In genomic region chr6:11093591-11094410, GRCh38 we compare ENCODE assay signal across 8 cellular contexts. TPM values are rescaled to one million over a fixed set of nuclear protein-coding genes. Genes with fewer than 3 reads are reported as not detected.
DNase-seq lines count a peak whose midpoint lies in the region; ATAC-seq and TF ChIP-seq lines count a peak whose summit lies in the region.

TSS of gene SMIM13 (plus strand) at chr6:11093834. CDS start at chr6:11094314, 480 bp downstream.

- H3K36me3 Mint-ChIP-seq in nephron progenitor cell (ENCODE audit: low read depth): peaks cover 21% of the 10 kb centered on the region

- peaks cover 3% of the 10 kb centered on the region for H3K27me3 Mint-ChIP-seq in nephron progenitor cell (ENCODE audit: low read depth, poor library complexity)
- H3K27me3 Mint-ChIP-seq in stimulated activated naive CD8-positive, alpha-beta T cell treated with anti-CD3 and anti-CD28 coated beads, Interleukin-15, amount 100 ng/mL, for 72 hours: no peaks in the 10 kb centered on the region

- H3K9me3 Mint-ChIP-seq in nephron progenitor cell: no peaks in the 10 kb centered on the region
- no peaks in the 10 kb centered on the region for H3K9me3 Mint-ChIP-seq in stimulated activated naive CD8-positive, alpha-beta T cell treated with anti-CD3 and anti-CD28 coated beads, Interleukin-15, amount 100 ng/mL, for 72 hours

- peak within 1 kb of the TSS; percentile 80 for H3K27ac Mint-ChIP-seq in nephron progenitor cell
- peak within 1 kb of the TSS; percentile 99 for H3K27ac Mint-ChIP-seq in stimulated activated naive CD8-positive, alpha-beta T cell treated with anti-CD3 and anti-CD28 coated beads, Interleukin-15, amount 100 ng/mL, for 72 hours

- TF ChIP-seq CTCF in fibroblast of the aortic adventitia (IDR thresholded peaks at IDR 0.05; ENCODE audit: insufficient read depth, low read length) (peak; percentile 52), nephron progenitor cell (IDR thresholded peaks at IDR 0.05) (peak; percentile 42)

- in situ Hi-C loops in HAP-1 (cut with MboI; ENCODE audit: low sequenced_read_pairs): no loop called here

- peaks cover 9% of the 10 kb centered on the region for H3K4me1 ChIP-seq in HAP-1

- peak within 1 kb of the TSS; percentile 95 for H3K4me3 ChIP-seq in HAP-1
- H3K4me3 ChIP-seq in MG63: peak within 1 kb of the TSS; percentile 95
- peak within 1 kb of the TSS; percentile 98 for H3K4me3 ChIP-seq in fibroblast of the aortic adventitia (ENCODE audit: low read depth, low read length)

- H3K27me3 ChIP-seq in HAP-1 (ENCODE audit: low read depth): no peaks in the 10 kb centered on the region
- no peaks in the 10 kb centered on the region for H3K27me3 ChIP-seq in MG63

- H3K4me1 Mint-ChIP-seq in nephron progenitor cell: peaks cover 28% of the 10 kb centered on the region
- peaks cover 28% of the 10 kb centered on the region for H3K4me1 Mint-ChIP-seq in stimulated activated naive CD8-positive, alpha-beta T cell treated with anti-CD3 and anti-CD28 coated beads, Interleukin-15, amount 100 ng/mL, for 72 hours

- H3K36me3 ChIP-seq in HAP-1 (replicated peaks): no peaks in the 10 kb centered on the region
- H3K36me3 ChIP-seq in MG63: peaks cover 17% of the 10 kb centered on the region

- no peaks in the 10 kb centered on the region for H3K9me3 ChIP-seq in HAP-1
- no peaks in the 10 kb centered on the region for H3K9me3 ChIP-seq in MG63

- H3K4me3 Mint-ChIP-seq in nephron progenitor cell: peak within 1 kb of the TSS; percentile 93
- peak within 1 kb of the TSS; percentile 94 to 99 for H3K4me3 Mint-ChIP-seq in stimulated activated naive CD8-positive, alpha-beta T cell treated with anti-CD3 and anti-CD28 coated beads, Interleukin-15, amount 100 ng/mL, for 72 hours

- peak; percentile 96 for ATAC-seq in stimulated activated naive CD8-positive, alpha-beta T cell treated with anti-CD3 and anti-CD28 coated beads, Interleukin-15, amount 100 ng/mL, for 72 hours

- DNase-seq in GDM1 (lab: John Stamatoyannopoulos, UW) (peak; percentile 95), HAP-1 (ENCODE audit: low spot score in 2 of 2) (peak; percentile 94 to 98), MG63 (peak; percentile 100), SHP77 treated with DMSO at 0.1 percent for 48 hours (lab: John Stamatoyannopoulos, UW) (peak; percentile 88), fibroblast of the aortic adventitia (ENCODE audit: low read depth) (peak; percentile 97), nephron progenitor cell (peak; percentile 97)
- DNase-seq in activated effector memory CD4-positive, alpha-beta T cell treated with anti-CD3 and anti-CD28 coated beads, Interleukin-2, amount 50 U/mL, for 16 hours: peak; percentile 98
- peak; percentile 92 to 95 for DNase-seq in stimulated activated naive CD8-positive, alpha-beta T cell treated with anti-CD3 and anti-CD28 coated beads, Interleukin-15, amount 100 ng/mL, for 72 hours

RNA-seq across cellular contexts. Expression of gene SMIM13, which starts in this region (rescaled TPM):
- 18.6 and 27.3 TPM in 2 replicates for total RNA-seq in MG63 (2014; rRNA removed; shearing (Covaris generic); ENCODE audit: low replicate concordance)
- 2.3 and 8.1 TPM in 2 replicates for total RNA-seq in fibroblast of the aortic adventitia (ENCODE audit: low replicate concordance)

Comparison
In these comparisons a context has a peak if more than half of its experiments do, and no peak if none do; other contexts are left out.
1. Peak in every context shown above with its lines: DNase-seq, ATAC-seq and H3K4me3 ChIP-seq.